8 cellular contexts compared by ENCODE assay signal in genomic region chr1:109619655-109620395, GRCh38. TPM values are rescaled to one million over a fixed set of nuclear protein-coding genes. Genes with fewer than 3 reads are reported as not detected.
A peak's percentile ranks its signal among the peaks of the same experiment; 100 is the strongest.
DNase-seq lines count a peak whose midpoint lies in the region; ATAC-seq and TF ChIP-seq lines count a peak whose summit lies in the region.

Gene AMPD2 (plus strand): TSS chr1:109619837. CDS start chr1:109621176, 1,339 bp downstream.

- WGBS in lower leg skin, 2 donors = 0 to 1% methylated on average over 26 to 41 of the region's 45 CpGs

- no peak for TF ChIP-seq CTCF in lower leg skin (IDR thresholded peaks at IDR 0.05)

- intact Hi-C loops in lower leg skin (cut with DNase I; ENCODE audit: low total_unique reads) = loop anchor here (10.0 kb wide), 2 partner anchors 55 to 75 kb away; partner anchors contain the start of gene GNAI3

- peak within 1 kb of the TSS; percentile 44 for H3K4me3 ChIP-seq in lower leg skin (ENCODE audit: low read depth, poor library complexity, severe bottlenecking)

- peak; percentile 68 for DNase-seq in SIG-M5 treated with dmso at 0.1 percent for 504 hours (lab: John Stamatoyannopoulos, UW; ENCODE audit: unreplicated experiment)
- DNase-seq in SIG-M5 (lab: John Stamatoyannopoulos, UW) = no peak
- DNase-seq in NCI-H345 treated with DMSO at 0.1 percent for 48 hours (lab: John Stamatoyannopoulos, UW; ENCODE audit: unreplicated experiment) = peak; percentile 38
- peak; percentile 58 for DNase-seq in activated CD4-positive, alpha-beta T cell treated with anti-CD3 and anti-CD28 coated beads, Interleukin-2, amount 50 U/mL, for 1 hour
- DNase-seq in dermis microvascular lymphatic vessel endothelial cell (ENCODE audit: low read depth in 2 of 2) = peak in 1 of 2 donors; percentile 72
- DNase-seq in lower leg skin (ENCODE audit: low spot score in 2 of 2) = peak; percentile 61 to 96
- DNase-seq in stimulated activated CD4-positive, alpha-beta T cell treated with anti-CD3 and anti-CD28 coated beads, TNF-alpha, amount 100 ng/mL, for 24 hours (ENCODE audit: low read depth in 3 of 3) = peak; percentile 51 to 69 (median 53)

- TF ChIP-seq POLR2A in lower leg skin (IDR thresholded peaks at IDR 0.05) = no peak

- ATAC-seq in HG02943 (IDR thresholded peaks at IDR 0.05; ENCODE audit: low read depth, unreplicated experiment) = peak; percentile 51

RNA-seq across cellular contexts. Expression of gene AMPD2, which starts in this region (rescaled TPM):
- total RNA-seq in dermis microvascular lymphatic vessel endothelial cell (24.3 and 37.2 TPM in 2 replicates), lower leg skin (10 to 100 TPM; 30.9 to 62.1 (median 40.7) TPM)
